Comparison of ENCODE assay signal across 22 cellular contexts in genomic region chr7:105905209-105905910, GRCh38.
"Had no signal": no experiment of that assay in that cellular context is flagged by ENCODE, and none has a peak within 500 bp of the region (broad histone marks: within the 10 kb centered on the region; RNA-seq: fewer than 3 reads in every experiment).

No MANE protein-coding gene starts in this region.

- H3K36me3 ChIP-seq: heart left ventricle, left lung, vagina, WERI-Rb-1 had no signal

- FAIRE-seq: endometrium, TTC549 had no signal

- H3K4me2 ChIP-seq: smooth muscle cell had no signal

- H3K27me3 ChIP-seq: heart left ventricle, left lung, sigmoid colon, stomach, vagina had no signal

- H3K4me3 ChIP-seq: heart left ventricle, left lung, lung, sigmoid colon, smooth muscle cell, stomach, vagina had no signal

- H3K27ac ChIP-seq: heart left ventricle, left lung, vagina, WERI-Rb-1 had no signal

- H3K4me1 ChIP-seq: left lung, stomach, vagina had no signal

- H3K9me3 ChIP-seq: left lung, sigmoid colon, stomach, vagina had no signal

- DNase-seq: activated CD4-positive, alpha-beta T cell treated with anti-CD3 and anti-CD28 coated beads for 1 hour; activated CD4-positive, alpha-beta T cell treated with anti-CD3 and anti-CD28 coated beads, Interleukin-2, amount 50 U/mL, for 1 hour; activated CD8-positive, alpha-beta T cell treated with anti-CD3 and anti-CD28 coated beads, Interleukin-2, amount 10 ng/mL, durations not matched to agents 7 days and 5 days; activated gamma-delta T cell treated with Interleukin-2 at 50 U/mL for 16 hours; activated T-cell treated with anti-CD3 and anti-CD28 coated beads, Interleukin-2, amount 50 U/mL, for 1 hour; aorta; heart left ventricle; kidney glomerular epithelial cell; left lung; naive thymus-derived CD8-positive, alpha-beta T cell; retina; sigmoid colon; stimulated activated CD4-positive, alpha-beta T cell treated with anti-CD3 and anti-CD28 coated beads, Interleukin-15, amount 100 ng/mL, for 24 hours; stomach; WERI-Rb-1 had no signal

- ATAC-seq: activated CD8-positive, alpha-beta T cell treated with anti-CD3 and anti-CD28 coated beads, Interleukin-2, amount 10 ng/mL, durations not matched to agents 7 days and 5 days; activated naive CD4-positive, alpha-beta T cell treated with anti-CD3 and anti-CD28 coated beads, Interleukin-2, amount 50 U/mL, for 72 hours; heart left ventricle; left lung; naive thymus-derived CD8-positive, alpha-beta T cell; stimulated activated memory B cell treated with anti-CD40 and anti-IgM and Interleukin-4, amounts not matched to agents 10 μg/mL and 1 μg/mL and 100 μg/mL, for 72 hours had no signal
